ENCODE assay signal across 25 cellular contexts in genomic region chr7:88015309-88015708, GRCh38.
"Had no signal": no experiment of that assay in that cellular context is flagged by ENCODE, and none has a peak within 500 bp of the region (broad histone marks: within the 10 kb centered on the region; RNA-seq: fewer than 3 reads in every experiment).

No MANE protein-coding gene starts in this region.

- H3K27me3 Mint-ChIP-seq: memory B cell; stimulated activated memory B cell treated with anti-CD40 and anti-IgM and Interleukin-4, amounts not matched to agents 10 μg/mL and 1 μg/mL and 100 μg/mL, for 72 hours; stimulated activated naive CD8-positive, alpha-beta T cell treated with anti-CD3 and anti-CD28 coated beads, Interleukin-15, Interleukin-2, amounts not matched to agents 100 ng/mL and 50 ng/mL, for 24 hours had no signal

- H3K4me3 Mint-ChIP-seq: immature natural killer cell; memory B cell; mesothelial cell of epicardium; natural killer cell; neural crest cell; stimulated activated memory B cell treated with anti-CD40 and anti-IgM and Interleukin-4, amounts not matched to agents 10 μg/mL and 1 μg/mL and 100 μg/mL, for 72 hours; stimulated activated naive CD8-positive, alpha-beta T cell treated with anti-CD3 and anti-CD28 coated beads, Interleukin-15, Interleukin-2, amounts not matched to agents 100 ng/mL and 50 ng/mL, for 24 hours had no signal

- H3K9me3 Mint-ChIP-seq: immature natural killer cell; memory B cell; natural killer cell; neural crest cell; stimulated activated memory B cell treated with anti-CD40 and anti-IgM and Interleukin-4, amounts not matched to agents 10 μg/mL and 1 μg/mL and 100 μg/mL, for 72 hours; stimulated activated naive CD8-positive, alpha-beta T cell treated with anti-CD3 and anti-CD28 coated beads, Interleukin-15, Interleukin-2, amounts not matched to agents 100 ng/mL and 50 ng/mL, for 24 hours had no signal

- H3K9me3 ChIP-seq: esophagus muscularis mucosa, gastroesophageal sphincter, left lung, lower lobe of right lung, spleen, tibial artery, upper lobe of left lung, uterus had no signal

- H3K27me3 ChIP-seq: dorsolateral prefrontal cortex, esophagus muscularis mucosa, gastroesophageal sphincter, left lung, spleen, tibial artery, upper lobe of left lung, uterus had no signal

- H3K4me1 Mint-ChIP-seq: immature natural killer cell; memory B cell; mesothelial cell of epicardium; natural killer cell; neural crest cell; stimulated activated memory B cell treated with anti-CD40 and anti-IgM and Interleukin-4, amounts not matched to agents 10 μg/mL and 1 μg/mL and 100 μg/mL, for 72 hours had no signal

- FAIRE-seq: keratinocyte had no signal

- DNase-seq: dorsolateral prefrontal cortex; effector CD8-positive, alpha-beta T cell; glutamatergic neuron; immature natural killer cell; left lung; lower lobe of right lung; natural killer cell; posterior cingulate gyrus; spleen; stimulated activated CD4-positive, alpha-beta T cell treated with anti-CD3 and anti-CD28 coated beads, Interleukin-15, amount 100 ng/mL, for 24 hours; stimulated activated CD4-positive, alpha-beta T cell treated with anti-CD3 and anti-CD28 coated beads, Interleukin-1b, Interleukin-23, amount 100 ng/mL, for 48 hours; stimulated activated CD4-positive, alpha-beta T cell treated with anti-CD3 and anti-CD28 coated beads, Interleukin-4, amount 100 ng/mL, for 24 hours; tibial artery; upper lobe of left lung; uterus had no signal

- H3K36me3 ChIP-seq: esophagus muscularis mucosa, gastroesophageal sphincter, left lung, lower lobe of right lung, spleen, tibial artery, upper lobe of left lung, uterus had no signal

- H3K4me1 ChIP-seq: esophagus muscularis mucosa, gastroesophageal sphincter, left lung, lower lobe of right lung, spleen, tibial artery, upper lobe of left lung, uterus had no signal

- H3K4me3 ChIP-seq: coronary artery, dorsolateral prefrontal cortex, esophagus muscularis mucosa, gastroesophageal sphincter, left lung, lower lobe of right lung, spleen, tibial artery, upper lobe of left lung, uterus had no signal

- H3K27ac Mint-ChIP-seq: immature natural killer cell; memory B cell; mesothelial cell of epicardium; natural killer cell; stimulated activated memory B cell treated with anti-CD40 and anti-IgM and Interleukin-4, amounts not matched to agents 10 μg/mL and 1 μg/mL and 100 μg/mL, for 72 hours; stimulated activated naive CD8-positive, alpha-beta T cell treated with anti-CD3 and anti-CD28 coated beads, Interleukin-15, Interleukin-2, amounts not matched to agents 100 ng/mL and 50 ng/mL, for 24 hours had no signal

- H3K36me3 Mint-ChIP-seq: immature natural killer cell; memory B cell; mesothelial cell of epicardium; natural killer cell; stimulated activated memory B cell treated with anti-CD40 and anti-IgM and Interleukin-4, amounts not matched to agents 10 μg/mL and 1 μg/mL and 100 μg/mL, for 72 hours had no signal

- H3K27ac ChIP-seq: coronary artery, dorsolateral prefrontal cortex, esophagus muscularis mucosa, gastroesophageal sphincter, left lung, lower lobe of right lung, spleen, tibial artery, upper lobe of left lung, uterus had no signal

- ATAC-seq: gastroesophageal sphincter; left lung; lower lobe of right lung; natural killer cell; sciatic nerve; stimulated activated memory B cell treated with anti-CD40 and anti-IgM and Interleukin-4, amounts not matched to agents 10 μg/mL and 1 μg/mL and 100 μg/mL, for 72 hours had no signal
